In the genomic region with DNA sequence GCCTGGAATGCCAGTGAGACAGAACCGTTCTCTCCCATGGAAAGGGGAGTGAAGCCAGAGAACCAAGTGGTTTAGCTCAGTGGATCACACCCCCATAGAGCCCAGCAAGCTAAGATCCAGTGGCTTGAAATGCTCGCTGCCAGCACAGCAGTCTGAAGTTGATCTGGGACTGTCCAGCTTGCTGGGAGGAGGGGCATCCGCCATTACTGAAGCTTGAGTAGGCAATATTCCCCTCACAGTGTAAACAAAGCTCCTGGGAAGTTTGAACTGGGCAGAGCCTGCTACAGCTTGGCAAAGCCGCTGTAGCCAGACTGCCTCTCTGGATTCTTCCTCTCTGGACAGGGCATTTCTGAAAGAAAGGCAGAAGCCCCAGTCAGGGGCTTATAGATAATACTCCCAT, we compare ENCODE assay signal across 1 cellular context.
TF ChIP-seq lines count a peak whose summit lies in the region.

No MANE protein-coding gene starts in this region.

TF ChIP-seq in GM23338, 12 proteins besides CTCF, POLR2A, EP300 and RAD21 (continued from another document):
- TF ChIP-seq, protein P1, sequence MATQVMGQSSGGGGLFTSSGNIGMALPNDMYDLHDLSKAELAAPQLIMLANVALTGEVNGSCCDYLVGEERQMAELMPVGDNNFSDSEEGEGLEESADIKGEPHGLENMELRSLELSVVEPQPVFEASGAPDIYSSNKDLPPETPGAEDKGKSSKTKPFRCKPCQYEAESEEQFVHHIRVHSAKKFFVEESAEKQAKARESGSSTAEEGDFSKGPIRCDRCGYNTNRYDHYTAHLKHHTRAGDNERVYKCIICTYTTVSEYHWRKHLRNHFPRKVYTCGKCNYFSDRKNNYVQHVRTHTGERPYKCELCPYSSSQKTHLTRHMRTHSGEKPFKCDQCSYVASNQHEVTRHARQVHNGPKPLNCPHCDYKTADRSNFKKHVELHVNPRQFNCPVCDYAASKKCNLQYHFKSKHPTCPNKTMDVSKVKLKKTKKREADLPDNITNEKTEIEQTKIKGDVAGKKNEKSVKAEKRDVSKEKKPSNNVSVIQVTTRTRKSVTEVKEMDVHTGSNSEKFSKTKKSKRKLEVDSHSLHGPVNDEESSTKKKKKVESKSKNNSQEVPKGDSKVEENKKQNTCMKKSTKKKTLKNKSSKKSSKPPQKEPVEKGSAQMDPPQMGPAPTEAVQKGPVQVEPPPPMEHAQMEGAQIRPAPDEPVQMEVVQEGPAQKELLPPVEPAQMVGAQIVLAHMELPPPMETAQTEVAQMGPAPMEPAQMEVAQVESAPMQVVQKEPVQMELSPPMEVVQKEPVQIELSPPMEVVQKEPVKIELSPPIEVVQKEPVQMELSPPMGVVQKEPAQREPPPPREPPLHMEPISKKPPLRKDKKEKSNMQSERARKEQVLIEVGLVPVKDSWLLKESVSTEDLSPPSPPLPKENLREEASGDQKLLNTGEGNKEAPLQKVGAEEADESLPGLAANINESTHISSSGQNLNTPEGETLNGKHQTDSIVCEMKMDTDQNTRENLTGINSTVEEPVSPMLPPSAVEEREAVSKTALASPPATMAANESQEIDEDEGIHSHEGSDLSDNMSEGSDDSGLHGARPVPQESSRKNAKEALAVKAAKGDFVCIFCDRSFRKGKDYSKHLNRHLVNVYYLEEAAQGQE (IDR thresholded peaks at IDR 0.05; ENCODE audit: unreplicated experiment), result no peak
- no peak for TF ChIP-seq EZH2 (IDR thresholded peaks at IDR 0.05; ENCODE audit: low read depth, unreplicated experiment)
- no peak for TF ChIP-seq STAT1 (IDR thresholded peaks at IDR 0.05; ENCODE audit: unreplicated experiment)
- TF ChIP-seq ZNF331 (CRISPR knock-in tag; IDR thresholded peaks at IDR 0.05; ENCODE audit: low read depth), result no peak
- no peak for TF ChIP-seq POLR2AphosphoS5 (IDR thresholded peaks at IDR 0.05; ENCODE audit: low read depth)
- TF ChIP-seq CREB1 (CRISPR knock-in tag; IDR thresholded peaks at IDR 0.05; ENCODE audit: low read depth), result no peak
- TF ChIP-seq ZNF462 (CRISPR knock-in tag; IDR thresholded peaks at IDR 0.05), result no peak
